In genomic region chr5:157671592-157672330, GRCh38 we compare ENCODE assay signal across 8 cellular contexts. TPM values are rescaled to one million over a fixed set of nuclear protein-coding genes. Genes with fewer than 3 reads are reported as not detected.
DNase-seq lines count a peak whose midpoint lies in the region; ATAC-seq and TF ChIP-seq lines count a peak whose summit lies in the region.

No MANE protein-coding gene starts in this region.

- no peak for TF ChIP-seq POLR2A in uterus (IDR thresholded peaks at IDR 0.05)

- H3K4me3 ChIP-seq in right atrium auricular region (peak overlapping the region; percentile 44 to 60), muscle layer of duodenum (ENCODE audit: low read depth in 1 of 2, low read length in 2 of 2) (peak overlapping the region; percentile 70 to 75), uterus (peak overlapping the region; percentile 34 to 39)

- peaks cover 65% of the 10 kb centered on the region for H3K27me3 Mint-ChIP-seq in dendritic cell treated with granulocyte-macrophage colony-stimulating factor and Interleukin-4, amounts not matched to agents 40 ng/mL and 50 ng/mL, for 4 days

- H3K27ac ChIP-seq in right atrium auricular region (no peak overlapping the region), muscle layer of duodenum (ENCODE audit: low read length) (peak overlapping the region; percentile 68), uterus (no peak overlapping the region)

- peaks cover 0 to 7% of the 10 kb centered on the region in 2 donors for H3K4me1 ChIP-seq in right atrium auricular region
- H3K4me1 ChIP-seq in muscle layer of duodenum (ENCODE audit: control insufficient read depth in 1 of 2, insufficient read depth in 2 of 2, low read length in 2 of 2): peaks cover 5 to 6% of the 10 kb centered on the region in 2 donors
- no peaks in the 10 kb centered on the region for H3K4me1 ChIP-seq in uterus

- no peak for ATAC-seq in Right ventricle myocardium superior (ENCODE audit: poor library complexity)

- intact Hi-C loops in Right ventricle myocardium superior (cut with DNase I): no loop called here
- intact Hi-C loops in dendritic cell treated with granulocyte-macrophage colony-stimulating factor and Interleukin-4, amounts not matched to agents 40 ng/mL and 50 ng/mL, for 4 days (cut with micrococcal nuclease): no loop called here
- intact Hi-C loops in uterus (cut with DNase I; ENCODE audit: low total_unique reads): no loop called here

- no peaks in the 10 kb centered on the region for H3K9me3 Mint-ChIP-seq in dendritic cell treated with granulocyte-macrophage colony-stimulating factor and Interleukin-4, amounts not matched to agents 40 ng/mL and 50 ng/mL, for 4 days

- H3K36me3 ChIP-seq in right atrium auricular region: no peaks in the 10 kb centered on the region
- no peaks in the 10 kb centered on the region for H3K36me3 ChIP-seq in muscle layer of duodenum (ENCODE audit: control insufficient read depth in 1 of 2, insufficient read depth in 2 of 2, low read length in 2 of 2)
- H3K36me3 ChIP-seq in uterus: no peaks in the 10 kb centered on the region

- TF ChIP-seq CTCF in right atrium auricular region (IDR thresholded peaks at IDR 0.05) (no peak), uterus (IDR thresholded peaks at IDR 0.05) (no peak)

- no peaks in the 10 kb centered on the region for H3K36me3 Mint-ChIP-seq in dendritic cell treated with granulocyte-macrophage colony-stimulating factor and Interleukin-4, amounts not matched to agents 40 ng/mL and 50 ng/mL, for 4 days (ENCODE audit: low read depth)

- peak; percentile 51 for DNase-seq in right atrium auricular region (ENCODE audit: low spot score)
- no peak for DNase-seq in Right ventricle myocardium superior
- no peak for DNase-seq in uterus
- no peak for DNase-seq in DMS114 treated with DMSO at 0.1 percent for 48 hours (lab: John Stamatoyannopoulos, UW; ENCODE audit: unreplicated experiment)
- no peak for DNase-seq in NCI-H2107 treated with DMSO at 0.1 percent for 48 hours (lab: John Stamatoyannopoulos, UW; ENCODE audit: unreplicated experiment)
- DNase-seq in NK-92 (lab: John Stamatoyannopoulos, UW; ENCODE audit: unreplicated experiment): no peak

- H3K27me3 ChIP-seq in right atrium auricular region (no peaks in the 10 kb centered on the region), muscle layer of duodenum (ENCODE audit: low read depth, low read length) (no peaks in the 10 kb centered on the region), uterus (no peaks in the 10 kb centered on the region)

- H3K9me3 ChIP-seq in right atrium auricular region (no peaks in the 10 kb centered on the region), muscle layer of duodenum (ENCODE audit: control insufficient read depth in 1 of 2, low read length in 2 of 2) (no peaks in the 10 kb centered on the region), uterus (no peaks in the 10 kb centered on the region)

- H3K4me3 Mint-ChIP-seq in dendritic cell treated with granulocyte-macrophage colony-stimulating factor and Interleukin-4, amounts not matched to agents 40 ng/mL and 50 ng/mL, for 4 days: peak overlapping the region; percentile 80

- H3K4me1 Mint-ChIP-seq in dendritic cell treated with granulocyte-macrophage colony-stimulating factor and Interleukin-4, amounts not matched to agents 40 ng/mL and 50 ng/mL, for 4 days (ENCODE audit: low read depth): peaks cover 27% of the 10 kb centered on the region

- peak overlapping the region; percentile 85 for H3K27ac Mint-ChIP-seq in dendritic cell treated with granulocyte-macrophage colony-stimulating factor and Interleukin-4, amounts not matched to agents 40 ng/mL and 50 ng/mL, for 4 days

RNA-seq across cellular contexts. Expression of gene C5orf52, which starts 0.4 kb away (rescaled TPM):
- not detected for total RNA-seq in right atrium auricular region
- total RNA-seq in Right ventricle myocardium superior: not detected
- total RNA-seq in uterus: not detected

RNA-seq across cellular contexts. Expression of gene SOX30, which starts 19.5 kb away (rescaled TPM):
- total RNA-seq in right atrium auricular region: under 1 TPM in 1 of 2 donors, not detected in 1; 0.89 TPM
- total RNA-seq in Right ventricle myocardium superior: 0.13 TPM
- total RNA-seq in uterus: not detected

RNA-seq across cellular contexts. Expression of gene THG1L, which starts 59.5 kb away (rescaled TPM):
- total RNA-seq in right atrium auricular region (1 to 10 TPM; 4.5 to 4.8 TPM), Right ventricle myocardium superior (4.1 TPM), uterus (10 to 100 TPM in 3 of 4 donors, 1 to 10 TPM in 1; 6.5 to 29.2 (median 19.6) TPM)
